ENCODE assay signal across 27 cellular contexts in the genomic region with DNA sequence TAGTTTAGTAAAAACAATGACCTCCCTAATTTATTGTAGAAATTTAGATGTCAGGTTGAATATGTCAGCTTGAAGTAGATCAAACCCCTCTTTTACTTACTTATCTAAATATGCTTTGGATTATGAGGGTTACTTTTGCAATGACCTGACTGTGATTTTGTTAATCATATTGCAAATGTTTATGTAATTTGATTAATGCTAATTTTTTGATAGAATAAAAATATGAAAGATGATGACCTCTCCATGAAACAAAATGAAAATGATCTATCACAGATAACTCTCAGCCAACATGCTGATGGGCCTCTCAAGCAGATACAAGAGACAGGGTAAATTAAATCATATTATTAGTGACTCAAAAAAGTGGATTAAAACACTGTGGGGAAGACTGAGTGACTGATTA.
"Had no signal": no experiment of that assay in that cellular context is flagged by ENCODE, and none has a peak within 500 bp of the region (broad histone marks: within the 10 kb centered on the region; RNA-seq: fewer than 3 reads in every experiment).

No MANE protein-coding gene starts in this region.

- FAIRE-seq: urothelium cell line had no signal

- H3K9me3 ChIP-seq: stomach, suprapubic skin, testis, thoracic aorta, thyroid gland, tibial artery, transverse colon, upper lobe of left lung, upper lobe of right lung, uterus, vagina had no signal

- H3K4me3 ChIP-seq: stomach, suprapubic skin, testis, thoracic aorta, thyroid gland, tibial artery, tibial nerve, transverse colon, upper lobe of left lung, upper lobe of right lung, uterus, vagina had no signal

- ATAC-seq: stimulated activated effector memory CD8-positive, alpha-beta T cell treated with anti-CD3 and anti-CD28 coated beads, Interleukin-12 subunit alpha, Interleukin-12 subunit beta, amount 100 ng/mL, for 72 hours; stimulated activated memory B cell treated with anti-CD40 and anti-IgM and Interleukin-4, amounts not matched to agents 10 μg/mL and 1 μg/mL and 100 μg/mL, for 72 hours; stimulated activated naive B cell treated with anti-CD40 and anti-IgM and Interleukin-4, amounts not matched to agents 10 μg/mL and 1 μg/mL and 100 μg/mL, for 72 hours; stimulated activated naive CD8-positive, alpha-beta T cell treated with anti-CD3 and anti-CD28 coated beads, Interleukin-15, amount 100 ng/mL, for 72 hours; stimulated activated naive CD8-positive, alpha-beta T cell treated with anti-CD3 and anti-CD28 coated beads, Interleukin-15, Interleukin-2, amounts not matched to agents 100 U/mL and 50 U/mL, for 24 hours; upper lobe of right lung had no signal

- H3K27ac ChIP-seq: stomach, suprapubic skin, testis, thoracic aorta, thyroid gland, tibial artery, tibial nerve, transverse colon, upper lobe of left lung, upper lobe of right lung, uterus, vagina had no signal

- H3K27me3 ChIP-seq: stomach, suprapubic skin, testis, thyroid gland, tibial artery, tibial nerve, transverse colon, upper lobe of left lung, upper lobe of right lung, uterus, vagina had no signal

- H3K36me3 ChIP-seq: stomach, suprapubic skin, thoracic aorta, thyroid gland, tibial artery, tibial nerve, transverse colon, upper lobe of left lung, upper lobe of right lung, uterus, vagina had no signal

- DNase-seq: stimulated activated CD4-positive, alpha-beta T cell treated with anti-CD3 and anti-CD28 coated beads, Interleukin-2, amount 100 ng/mL, for 48 hours; stimulated activated CD4-positive, alpha-beta T cell treated with anti-CD3 and anti-CD28 coated beads, Interleukin-4, amount 100 ng/mL, for 1 hour; stimulated activated CD4-positive, alpha-beta T cell treated with anti-CD3 and anti-CD28 coated beads, Interleukin-4, amount 100 ng/mL, for 24 hours; stimulated activated CD4-positive, alpha-beta T cell treated with anti-CD3 and anti-CD28 coated beads, Interleukin-4, amount 100 ng/mL, for 4 hours; stimulated activated CD8-positive, alpha-beta memory T cell treated with anti-CD3 and anti-CD28 coated beads, Interleukin-4, amount 100 ng/mL, for 48 hours; stimulated activated naive B cell treated with anti-CD40 and anti-IgM and Interleukin-4, amounts not matched to agents 10 μg/mL and 1 μg/mL and 100 μg/mL, for 72 hours; stimulated activated naive CD4-positive, alpha-beta T cell; stimulated activated naive CD4-positive, alpha-beta T cell treated with Interleukin-2 at 50 U/mL for 16 hours; stimulated activated naive CD8-positive, alpha-beta T cell treated with anti-CD3 and anti-CD28 coated beads, Interleukin-15, amount 100 ng/mL, for 72 hours; stimulated activated naive CD8-positive, alpha-beta T cell treated with anti-CD3 and anti-CD28 coated beads, Interleukin-15, Interleukin-2, amounts not matched to agents 100 U/mL and 50 U/mL, for 24 hours; stomach; substantia nigra; testis; thyroid gland; tibial artery; transverse colon; trophoblast cell; upper lobe of left lung; upper lobe of right lung; uterus had no signal

- H3K4me1 ChIP-seq: testis, upper lobe of right lung, uterus, vagina had no signal
